Comparison of ENCODE assay signal across 13 cellular contexts in genomic region chr16:9677301-9677653, GRCh38.
DNase-seq lines count a peak whose midpoint lies in the region; ATAC-seq and TF ChIP-seq lines count a peak whose summit lies in the region.
"Had no signal": no experiment of that assay in that cellular context is flagged by ENCODE, and none has a peak within 500 bp of the region (broad histone marks: within the 10 kb centered on the region; RNA-seq: fewer than 3 reads in every experiment).

No MANE protein-coding gene starts in this region.

- 0% methylated on average over 2 of the region's 3 CpGs for WGBS in HUES64
- WGBS in endodermal cell (ENCODE audit: insufficient coverage in 1 of 2, insufficient read length in 1 of 2), 2 experiments: 60 to 67% methylated on average over 1 to 2 of the region's 3 CpGs
- no CpG with 5 or more reads among the region's 3 CpGs for WGBS in mesendoderm (ENCODE audit: extremely low coverage, insufficient coverage, low lambda C conversion rate)

- H3K4me3 Mint-ChIP-seq in GM23338: no peak overlapping the region; the same call in 2 of the 3 replicates
- no peak overlapping the region for H3K4me3 Mint-ChIP-seq in endodermal cell
- H3K4me3 Mint-ChIP-seq: CD4-positive, alpha-beta T cell had no signal

- H4K5ac ChIP-seq in mesendoderm (ENCODE audit: low read length): no peak overlapping the region

- H3K9me3 ChIP-seq in HUES64 (ENCODE audit: insufficient read depth, low read depth, low read length) (no peaks in the 10 kb centered on the region), endodermal cell (ENCODE audit: control insufficient read depth, low read length) (no peaks in the 10 kb centered on the region), left lung (no peaks in the 10 kb centered on the region), BE2C (no peaks in the 10 kb centered on the region)
- H3K9me3 ChIP-seq: Caco-2 had no signal

- peak overlapping the region; percentile 10 for H3K4me2 ChIP-seq in GM23338
- no peak overlapping the region for H3K4me2 ChIP-seq in mesendoderm (ENCODE audit: low read length)
- H3K4me2 ChIP-seq: KMS-11 had no signal

- intact Hi-C loops in left lung (cut with DNase I): no loop called here

- H3K79me2 ChIP-seq in GM23338 (replicated peaks; ENCODE audit: insufficient read depth) (peaks cover 5% of the 10 kb centered on the region; the same call in 1 of the 2 replicates), mesendoderm (ENCODE audit: control insufficient read depth, insufficient read depth, low read length) (no peaks in the 10 kb centered on the region)

- H3K36me3 ChIP-seq in GM23338 (ENCODE audit: insufficient read depth): no peaks in the 10 kb centered on the region
- H3K36me3 ChIP-seq in HUES64 (ENCODE audit: insufficient read depth, low read length): no peaks in the 10 kb centered on the region
- H3K36me3 ChIP-seq in endodermal cell (ENCODE audit: control insufficient read depth, insufficient read depth, low read length): no peaks in the 10 kb centered on the region
- H3K36me3 ChIP-seq in mesendoderm (ENCODE audit: control insufficient read depth, insufficient read depth, low read length): no peaks in the 10 kb centered on the region
- H3K36me3 ChIP-seq in left lung: no peaks in the 10 kb centered on the region
- H3K36me3 ChIP-seq in BE2C: no peaks in the 10 kb centered on the region

- no peak overlapping the region for H2BK120ac ChIP-seq in mesendoderm (ENCODE audit: low read depth, low read length)

- peaks cover 22% of the 10 kb centered on the region for H3K36me3 Mint-ChIP-seq in GM23338 (ENCODE audit: low read depth)
- no peaks in the 10 kb centered on the region for H3K36me3 Mint-ChIP-seq in endodermal cell (ENCODE audit: low read depth)

- no peak for TF ChIP-seq CTCF in GM23338 (conservative IDR thresholded peaks at IDR 0.05; ENCODE audit: low read depth in 2 of 2)
- TF ChIP-seq CTCF in endodermal cell (conservative IDR thresholded peaks at IDR 0.05): no peak
- TF ChIP-seq CTCF in left lung (IDR thresholded peaks at IDR 0.05): no peak
- TF ChIP-seq CTCF in BE2C (IDR thresholded peaks at IDR 0.05; ENCODE audit: low read depth, low read length): no peak

- H3K9me3 Mint-ChIP-seq in GM23338 (peaks cover 21% of the 10 kb centered on the region; the same call in 2 of the 3 replicates), endodermal cell (peaks cover 13% of the 10 kb centered on the region)
- H3K9me3 Mint-ChIP-seq: CD4-positive, alpha-beta T cell had no signal

- H3K9me2 ChIP-seq in GM23338 (ENCODE audit: insufficient read depth): no peaks in the 10 kb centered on the region

- H3K4ac ChIP-seq in mesendoderm (ENCODE audit: low read depth, low read length): no peak overlapping the region

- no peak overlapping the region for H2BK5ac ChIP-seq in mesendoderm (ENCODE audit: low read length)

- H3K4me1 ChIP-seq in GM23338 (ENCODE audit: insufficient read depth): peaks cover 48% of the 10 kb centered on the region
- H3K4me1 ChIP-seq in HUES64 (ENCODE audit: insufficient read depth, low read length): peaks cover 44% of the 10 kb centered on the region
- H3K4me1 ChIP-seq in endodermal cell (ENCODE audit: control insufficient read depth, insufficient read depth, low read length): peaks cover 8% of the 10 kb centered on the region
- H3K4me1 ChIP-seq in mesendoderm (ENCODE audit: control insufficient read depth, low read depth, low read length): peaks cover 2% of the 10 kb centered on the region
- H3K4me1 ChIP-seq in left lung: no peaks in the 10 kb centered on the region
- no peaks in the 10 kb centered on the region for H3K4me1 ChIP-seq in BE2C
- H3K4me1 ChIP-seq: Caco-2 had no signal

- H3K27ac ChIP-seq in GM23338 (ENCODE audit: low read depth) (peak overlapping the region; percentile 100), HUES64 (ENCODE audit: low read depth, low read length) (peak overlapping the region; percentile 91), endodermal cell (ENCODE audit: low read depth, low read length) (no peak overlapping the region), mesendoderm (ENCODE audit: low read depth, low read length) (peak overlapping the region; percentile 45), left lung (no peak overlapping the region)
- H3K27ac ChIP-seq: C4-2B, KMS-11 had no signal

- no peak overlapping the region for H3K4me3 ChIP-seq in GM23338
- H3K4me3 ChIP-seq in HUES64 (ENCODE audit: low read length): no peak overlapping the region
- H3K4me3 ChIP-seq in endodermal cell (ENCODE audit: low read length): no peak overlapping the region
- H3K4me3 ChIP-seq in mesendoderm (ENCODE audit: low read length): no peak overlapping the region
- H3K4me3 ChIP-seq in left lung: no peak overlapping the region
- no peak overlapping the region for H3K4me3 ChIP-seq in BE2C (ENCODE audit: low read depth, low read length)

- DNase-seq in GM23338 (ENCODE audit: low spot score) (peak; percentile 45), endodermal cell (peak; percentile 52), mesendoderm (peak; percentile 50), left lung (no peak), BE2C (no peak)
- DNase-seq: Caco-2; CD4-positive, alpha-beta T cell; GF-D8; HCEC 1CT had no signal

- H3K23ac ChIP-seq in mesendoderm (ENCODE audit: low read length): no peak overlapping the region

- H3K9ac ChIP-seq in HUES64 (ENCODE audit: low read depth, low read length) (peak overlapping the region; percentile 26; the same call in 1 of the 2 replicates), endodermal cell (ENCODE audit: extremely low read depth, low read length, poor library complexity, severe bottlenecking) (no peak overlapping the region), mesendoderm (ENCODE audit: low read length) (no peak overlapping the region)
- H3K9ac ChIP-seq: KMS-11 had no signal

- H3K56ac ChIP-seq in mesendoderm (ENCODE audit: low read length): no peak overlapping the region

- H2BK15ac ChIP-seq in mesendoderm (replicated peaks; ENCODE audit: low read depth): no peak overlapping the region

- H3K27me3 ChIP-seq in GM23338 (ENCODE audit: insufficient read depth) (no peaks in the 10 kb centered on the region), HUES64 (ENCODE audit: insufficient read depth, low read length) (no peaks in the 10 kb centered on the region), endodermal cell (ENCODE audit: control insufficient read depth, insufficient read depth, low read length, poor library complexity, severe bottlenecking) (no peaks in the 10 kb centered on the region), mesendoderm (ENCODE audit: insufficient read depth, low read length, poor library complexity) (no peaks in the 10 kb centered on the region), left lung (no peaks in the 10 kb centered on the region), BE2C (no peaks in the 10 kb centered on the region)

- ATAC-seq in GM23338 (peak; percentile 62), HG02885 (IDR thresholded peaks at IDR 0.05; ENCODE audit: poor library complexity, unreplicated experiment) (no peak), left lung (no peak)

- no peak overlapping the region for H2AFZ ChIP-seq in GM23338

- H3K27ac Mint-ChIP-seq in GM23338: peak overlapping the region; percentile 99
- H3K27ac Mint-ChIP-seq in endodermal cell: peak overlapping the region; percentile 83
- H3K27ac Mint-ChIP-seq: CD4-positive, alpha-beta T cell had no signal

- H3K27me3 Mint-ChIP-seq in GM23338 (ENCODE audit: insufficient read depth, low read depth, poor library complexity) (peaks cover 28% of the 10 kb centered on the region), endodermal cell (ENCODE audit: insufficient read depth) (peaks cover 20% of the 10 kb centered on the region)
- H3K27me3 Mint-ChIP-seq: CD4-positive, alpha-beta T cell had no signal

- H3K79me1 ChIP-seq in mesendoderm (ENCODE audit: low read length): no peaks in the 10 kb centered on the region

- no peaks in the 10 kb centered on the region for H4K20me1 ChIP-seq in GM23338 (replicated peaks; ENCODE audit: insufficient read depth)

- H3K18ac ChIP-seq in mesendoderm (ENCODE audit: low read length): peak overlapping the region; percentile 92

- H4K8ac ChIP-seq in mesendoderm (ENCODE audit: low read depth, low read length): no peak overlapping the region

- peaks cover 17% of the 10 kb centered on the region for H3F3A ChIP-seq in GM23338 (replicated peaks; ENCODE audit: low read depth)

- no peak overlapping the region for H2AK5ac ChIP-seq in mesendoderm (ENCODE audit: low read length)

- H3K4me1 Mint-ChIP-seq in GM23338: peaks cover 68% of the 10 kb centered on the region
- peaks cover 49% of the 10 kb centered on the region for H3K4me1 Mint-ChIP-seq in endodermal cell

TF ChIP-seq in GM23338, 12 proteins besides CTCF, POLR2A, EP300 and RAD21 (continues in another document):
- no peak for TF ChIP-seq JUNB (IDR thresholded peaks at IDR 0.05; ENCODE audit: unreplicated experiment)
- no peak for TF ChIP-seq REST (IDR thresholded peaks at IDR 0.05; ENCODE audit: unreplicated experiment)
- no peak for TF ChIP-seq CREB1 (CRISPR knock-in tag; IDR thresholded peaks at IDR 0.05; ENCODE audit: low read depth)

Comparison
In these comparisons a context has a peak if more than half of its experiments do, and no peak if none do; other contexts are left out.
1. DNase-seq: peak in GM23338 (single experiment), endodermal cell (single experiment) and mesendoderm (single experiment); none in left lung (0 of 2) and BE2C (single experiment).
2. H3K27ac ChIP-seq: peak in GM23338 (single experiment), HUES64 (single experiment) and mesendoderm (single experiment); none in endodermal cell (single experiment) and left lung (0 of 2).